ENCODE assay signal across 14 cellular contexts in the genomic region with DNA sequence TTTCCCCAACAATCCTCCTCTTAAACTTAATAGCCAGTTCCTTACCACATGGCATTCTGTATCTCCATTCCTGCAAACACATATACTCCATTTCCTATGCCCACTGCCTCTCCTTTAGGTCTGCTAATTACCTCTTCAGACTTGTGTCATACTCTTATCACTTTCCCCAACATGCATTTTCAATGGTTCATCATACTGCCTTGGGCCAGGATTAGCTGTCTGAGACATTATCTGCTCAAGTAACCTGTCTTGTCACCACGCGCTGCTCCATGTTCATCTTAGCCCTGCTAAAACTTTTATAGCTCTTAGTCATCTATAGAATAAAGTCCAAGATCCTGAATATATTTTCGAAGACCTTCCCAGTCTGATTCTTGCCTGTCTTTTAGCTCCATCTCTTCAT.
DNase-seq lines count a peak whose midpoint lies in the region; ATAC-seq, FAIRE-seq and TF ChIP-seq lines count a peak whose summit lies in the region.
"Had no signal": no experiment of that assay in that cellular context is flagged by ENCODE, and none has a peak within 500 bp of the region (broad histone marks: within the 10 kb centered on the region; RNA-seq: fewer than 3 reads in every experiment).

No MANE protein-coding gene starts in this region.

- no peak for TF ChIP-seq POLR2A in K562 (conservative IDR thresholded peaks at IDR 0.05)

- H2AFZ ChIP-seq in K562 (ENCODE audit: low read depth, low read length) = peak overlapping the region; percentile 65; the same call in 1 of the 2 replicates

- H3K27me3 ChIP-seq in K562 (ENCODE audit: control insufficient read depth in 2 of 2, insufficient read depth in 2 of 2, low read length in 2 of 2) = no peaks in the 10 kb centered on the region
- H3K27me3 ChIP-seq in foreskin keratinocyte = no peaks in the 10 kb centered on the region
- no peaks in the 10 kb centered on the region for H3K27me3 ChIP-seq in effector memory CD4-positive, alpha-beta T cell (replicated peaks; ENCODE audit: control insufficient read depth, insufficient read depth, low read length, poor library complexity, severe bottlenecking)
- H3K27me3 ChIP-seq: BLaER1 treated with 17β-estradiol and CSF1 and Interleukin-3, amounts not matched to agents 10 nM and 100 nM had no signal

- no peaks in the 10 kb centered on the region for H3K9me1 ChIP-seq in K562 (ENCODE audit: control insufficient read depth, insufficient read depth, low read length)

- TF ChIP-seq CTCF in K562 (IDR thresholded peaks at IDR 0.05 in 2 of 3, conservative IDR thresholded peaks at IDR 0.05 in 1 of 3; ENCODE audit: insufficient read depth in 2 of 3, low read depth in 1 of 3, low read length in 3 of 3) = no peak
- no peak for TF ChIP-seq CTCF in foreskin keratinocyte (conservative IDR thresholded peaks at IDR 0.05)

- POLR2A ChIA-PET in K562 (lab: Yijun Ruan, JAX) = interaction anchor here (0.6 kb wide), 1 partner anchor 206 kb away, joined by 4 read pairs; no protein-coding TSS in a partner anchor

- ATAC-seq in K562 (peak; percentile 83), foreskin keratinocyte (peak; percentile 92)
- ATAC-seq: HepG2 had no signal

- H4K20me1 ChIP-seq in K562 (replicated peaks; ENCODE audit: control insufficient read depth, insufficient read depth, low read length) = no peaks in the 10 kb centered on the region
- H4K20me1 ChIP-seq: BLaER1 treated with 17β-estradiol and CSF1 and Interleukin-3, amounts not matched to agents 10 nM and 100 nM had no signal

- H3K79me2 ChIP-seq in K562 (ENCODE audit: control insufficient read depth, insufficient read depth, low read length) = no peaks in the 10 kb centered on the region

- DNase-seq in NCI-H226 = peak; percentile 11
- DNase-seq in K562 (ENCODE audit: extremely low read depth in 1 of 4, low spot score in 3 of 4) = peak in 3 of 4 experiments; percentile 12 to 84 (median 63)
- peak in 1 of 2 donors; percentile 49 for DNase-seq in foreskin keratinocyte
- DNase-seq in effector memory CD4-positive, alpha-beta T cell = no peak
- no peak for DNase-seq in SKM-1 (lab: John Stamatoyannopoulos, UW; ENCODE audit: unreplicated experiment)
- no peak for DNase-seq in AG08396 (ENCODE audit: low spot score)
- DNase-seq in pons (ENCODE audit: low spot score) = no peak
- DNase-seq: Calu3; CD4-positive, CD25-positive, alpha-beta regulatory T cell; DMS 273 treated with DMSO at 0.1 percent for 48 hours had no signal

- no peaks in the 10 kb centered on the region for H3K9me3 ChIP-seq in K562 (replicated peaks; ENCODE audit: control insufficient read depth, insufficient read depth, low read depth, low read length)
- no peaks in the 10 kb centered on the region for H3K9me3 ChIP-seq in effector memory CD4-positive, alpha-beta T cell (ENCODE audit: control insufficient read depth, low read length)
- H3K9me3 ChIP-seq: BLaER1 treated with 17β-estradiol and CSF1 and Interleukin-3, amounts not matched to agents 10 nM and 100 nM; HAP-1 had no signal

- no TSS peak for BruUV-seq in K562 (replicated peaks; lab: Mats Ljungman, UMichigan)

- peak; percentile 69 for TF ChIP-seq EP300 in K562 (IDR thresholded peaks at IDR 0.05; ENCODE audit: low read length)

- H3K36me3 ChIP-seq in K562 (ENCODE audit: control insufficient read depth, insufficient read depth, low read length) = no peaks in the 10 kb centered on the region
- no peaks in the 10 kb centered on the region for H3K36me3 ChIP-seq in effector memory CD4-positive, alpha-beta T cell (ENCODE audit: control insufficient read depth, insufficient read depth, low read length)
- H3K36me3 ChIP-seq: BLaER1 treated with 17β-estradiol and CSF1 and Interleukin-3, amounts not matched to agents 10 nM and 100 nM; HAP-1 had no signal

- intact Hi-C loops in K562 (cut with micrococcal nuclease) = no loop called here

- WGBS in K562 (ENCODE audit: insufficient coverage, low coverage, missing lambda C conversion rate) = 4% methylated on average over 3 of the region's 3 CpGs

- no peak overlapping the region for H3K9ac ChIP-seq in K562 (ENCODE audit: insufficient read depth in 1 of 2, low read depth in 2 of 2, low read length in 2 of 2)
- H3K9ac ChIP-seq: BLaER1 treated with 17β-estradiol and CSF1 and Interleukin-3, amounts not matched to agents 10 nM and 100 nM had no signal

- H3K4me1 ChIP-seq in K562 (replicated peaks in 1 of 2; ENCODE audit: control insufficient read depth in 2 of 2, insufficient read depth in 2 of 2, low read length in 2 of 2) = peaks cover 0 to 13% of the 10 kb centered on the region in 2 experiments; a peak in 2 of 5 replicates
- H3K4me1 ChIP-seq in foreskin keratinocyte = peaks cover 6% of the 10 kb centered on the region
- no peaks in the 10 kb centered on the region for H3K4me1 ChIP-seq in effector memory CD4-positive, alpha-beta T cell (ENCODE audit: control insufficient read depth, insufficient read depth, low read length, poor library complexity, severe bottlenecking)
- H3K4me1 ChIP-seq: BLaER1 treated with 17β-estradiol and CSF1 and Interleukin-3, amounts not matched to agents 10 nM and 100 nM; HAP-1 had no signal

- in situ Hi-C loops in K562 (cut with MboI) = no loop called here

- H3K27ac ChIP-seq in K562 (ENCODE audit: extremely low read depth, low read depth, low read length) (peak overlapping the region; percentile 46; the same call in 1 of the 3 replicates), foreskin keratinocyte (no peak overlapping the region)
- no peak overlapping the region for H3K27ac ChIP-seq in effector memory CD4-positive, alpha-beta T cell (ENCODE audit: insufficient read depth, low read length, poor library complexity, severe bottlenecking)
- H3K27ac ChIP-seq: BLaER1 treated with 17β-estradiol and CSF1 and Interleukin-3, amounts not matched to agents 10 nM and 100 nM had no signal

- peak overlapping the region; percentile 47 for H3K4me2 ChIP-seq in K562 (ENCODE audit: insufficient read depth, low read length)
- H3K4me2 ChIP-seq: BLaER1 treated with 17β-estradiol and CSF1 and Interleukin-3, amounts not matched to agents 10 nM and 100 nM had no signal

- no peak overlapping the region for H3K4me3 ChIP-seq in K562
- H3K4me3 ChIP-seq in effector memory CD4-positive, alpha-beta T cell (ENCODE audit: insufficient read depth, low read depth, low read length, poor library complexity, severe bottlenecking) = no peak overlapping the region
- H3K4me3 ChIP-seq: BLaER1 treated with 17β-estradiol and CSF1 and Interleukin-3, amounts not matched to agents 10 nM and 100 nM; HAP-1 had no signal

- FAIRE-seq in K562 (lab: Jason Lieb, UNC) = peak; percentile 82
- FAIRE-seq: HepG2, HTR-8/SVneo had no signal

- TF ChIP-seq RAD21 in K562 (CRISPR knock-in tag; conservative IDR thresholded peaks at IDR 0.05 in 1 of 2, IDR thresholded peaks at IDR 0.05 in 1 of 2) = no peak

- CTCF ChIA-PET in K562 (lab: Yijun Ruan, JAX; ENCODE audit: low intra/inter-chr PET ratio) = no interaction called here

TF ChIP-seq in K562, 482 proteins besides CTCF, POLR2A, EP300 and RAD21 (continues in another document):
- TF ChIP-seq ZNF445 (CRISPR knock-in tag; IDR thresholded peaks at IDR 0.05; ENCODE audit: low read depth) = no peak
- peak; percentile 72 for TF ChIP-seq SOX6 (IDR thresholded peaks at IDR 0.05)
- TF ChIP-seq KLF6 (CRISPR knock-in tag; IDR thresholded peaks at IDR 0.05; ENCODE audit: borderline replicate concordance) = no peak
- no peak for TF ChIP-seq TAF7 (tag; IDR thresholded peaks at IDR 0.05)
- no peak for TF ChIP-seq ZNF232 (CRISPR knock-in tag; IDR thresholded peaks at IDR 0.05)
- no peak for TF ChIP-seq NKRF (IDR thresholded peaks at IDR 0.05; ENCODE audit: borderline replicate concordance)
- TF ChIP-seq CBFA2T3 (IDR thresholded peaks at IDR 0.05) = peak; percentile 94
- TF ChIP-seq MTA2 (IDR thresholded peaks at IDR 0.05; ENCODE audit: low read depth) = peak; percentile 77
- TF ChIP-seq RBM22 (IDR thresholded peaks at IDR 0.05; ENCODE audit: low read depth, low read length, poor library complexity, severe bottlenecking) = no peak
- TF ChIP-seq RCOR1 (IDR thresholded peaks at IDR 0.05; ENCODE audit: borderline replicate concordance in 1 of 2, low read depth in 2 of 2, low read length in 2 of 2) = peak in 1 of 2 experiments; percentile 71; a peak in 1 of 4 replicates
- no peak for TF ChIP-seq FOXK2 (conservative IDR thresholded peaks at IDR 0.05 in 1 of 2, IDR thresholded peaks at IDR 0.05 in 1 of 2; ENCODE audit: low read depth in 2 of 2)
- TF ChIP-seq ETV1 (tag; conservative IDR thresholded peaks at IDR 0.05; ENCODE audit: low read depth) = no peak
- TF ChIP-seq NR2C2 (CRISPR knock-in tag; IDR thresholded peaks at IDR 0.05) = no peak
- TF ChIP-seq NR2C2 (tag; IDR thresholded peaks at IDR 0.05) = no peak
- no peak for TF ChIP-seq ZSCAN32 (CRISPR knock-in tag; IDR thresholded peaks at IDR 0.05)
- TF ChIP-seq SAP30 (IDR thresholded peaks at IDR 0.05; ENCODE audit: borderline replicate concordance, insufficient read depth, low read depth, low read length, poor library complexity, severe bottlenecking) = no peak
- no peak for TF ChIP-seq L3MBTL2 (IDR thresholded peaks at IDR 0.05)
- TF ChIP-seq DPF2 (IDR thresholded peaks at IDR 0.05) = peak; percentile 94
- no peak for TF ChIP-seq ZNF717 (CRISPR knock-in tag; IDR thresholded peaks at IDR 0.05)
- TF ChIP-seq PTRF (tag; IDR thresholded peaks at IDR 0.05) = no peak
- TF ChIP-seq TCF3 (CRISPR knock-in tag; IDR thresholded peaks at IDR 0.05) = peak; percentile 94

Comparison
In these comparisons a context has a peak if more than half of its experiments do, and no peak if none do; other contexts are left out.
1. DNase-seq: peak in NCI-H226 (single experiment) and K562 (3 of 4); none in effector memory CD4-positive, alpha-beta T cell (0 of 3), SKM-1 (single experiment), AG08396 (single experiment) and pons (single experiment).